Comparison of ENCODE assay signal across 1 cellular context in genomic region chr20:64090165-64090564, GRCh38.
TF ChIP-seq lines count a peak whose summit lies in the region.

No MANE protein-coding gene starts in this region.

TF ChIP-seq in GM12878, 131 proteins besides CTCF, POLR2A, EP300 and RAD21:
- TF ChIP-seq FOXK2 (IDR thresholded peaks at IDR 0.05) (0 out of 2 replicates have a peak, but pooled peaks have one; percentile 15), CREM (IDR thresholded peaks at IDR 0.05; ENCODE audit: low read depth) (no peak), BMI1 (IDR thresholded peaks at IDR 0.05; ENCODE audit: borderline replicate concordance) (peak; percentile 74)
